8 cellular contexts compared by ENCODE assay signal in genomic region chr4:11095-11786, GRCh38. TPM values are rescaled to one million over a fixed set of nuclear protein-coding genes. Genes with fewer than 3 reads are reported as not detected.
DNase-seq lines count a peak whose midpoint lies in the region; ATAC-seq and TF ChIP-seq lines count a peak whose summit lies in the region.
"Not testable (repeated sequence)": the region's sequence is repeated elsewhere in the genome, so short reads cannot be mapped to it uniquely, and the experiment has no call there.

No MANE protein-coding gene starts in this region.

- H3K4me1 ChIP-seq in mucosa of descending colon (ENCODE audit: low read depth); spleen; upper lobe of right lung: not testable (repeated sequence)

- not testable (repeated sequence) for H3K4me1 Mint-ChIP-seq in activated naive CD8-positive, alpha-beta T cell treated with anti-CD3 and anti-CD28 coated beads, Interleukin-2, amount 50 U/mL, for 24 hours

- not testable (repeated sequence) for H3K4me3 Mint-ChIP-seq in activated naive CD8-positive, alpha-beta T cell treated with anti-CD3 and anti-CD28 coated beads, Interleukin-2, amount 50 U/mL, for 24 hours

- H3K9me3 Mint-ChIP-seq in activated naive CD8-positive, alpha-beta T cell treated with anti-CD3 and anti-CD28 coated beads, Interleukin-2, amount 50 U/mL, for 24 hours, result not testable (repeated sequence)

- not testable (repeated sequence) for H3K9me3 ChIP-seq in mucosa of descending colon, upper lobe of right lung
- H3K9me3 ChIP-seq in spleen, result peaks cover 0 to 12% (median 6%) of the 10 kb centered on the region in 8 donors

- H3K27me3 ChIP-seq in spleen (replicated peaks in 1 of 7); upper lobe of right lung: not testable (repeated sequence)

- not testable (repeated sequence) for H3K27ac ChIP-seq in spleen, upper lobe of right lung

- TF ChIP-seq CTCF in mucosa of descending colon (IDR thresholded peaks at IDR 0.05); spleen (IDR thresholded peaks at IDR 0.05 in 8 of 11, conservative IDR thresholded peaks at IDR 0.05 in 3 of 11); upper lobe of right lung (IDR thresholded peaks at IDR 0.05): not testable (repeated sequence)

- WGBS in spleen, 5 donors, result 75 to 86% (median 80%) methylated on average over 4 to 83 of the region's 121 CpGs

- intact Hi-C loops in Right ventricle myocardium superior (cut with DNase I); mucosa of descending colon (cut with DNase I, micrococcal nuclease); spleen (cut with DNase I; ENCODE audit: low total_unique reads); upper lobe of right lung (cut with DNase I): not testable (repeated sequence)

- not testable (repeated sequence) for DNase-seq in activated naive CD8-positive, alpha-beta T cell treated with anti-CD3 and anti-CD28 coated beads, Interleukin-2, amount 50 U/mL, for 24 hours; Right ventricle myocardium superior; mucosa of descending colon; upper lobe of right lung
- peak; percentile 23 for DNase-seq in spleen

- not testable (repeated sequence) for H3K27ac Mint-ChIP-seq in activated naive CD8-positive, alpha-beta T cell treated with anti-CD3 and anti-CD28 coated beads, Interleukin-2, amount 50 U/mL, for 24 hours

- not testable (repeated sequence) for H3K36me3 ChIP-seq in mucosa of descending colon (ENCODE audit: low read depth); spleen; upper lobe of right lung

- ATAC-seq in GM21825 (IDR thresholded peaks at IDR 0.05; ENCODE audit: unreplicated experiment), result peak; percentile 10
- peak; percentile 14 for ATAC-seq in HG03097 (IDR thresholded peaks at IDR 0.05; ENCODE audit: low FRiP score, unreplicated experiment)
- peak; percentile 57 for ATAC-seq in activated naive CD8-positive, alpha-beta T cell treated with anti-CD3 and anti-CD28 coated beads, Interleukin-2, amount 50 U/mL, for 24 hours
- peak; percentile 22 for ATAC-seq in Right ventricle myocardium superior (ENCODE audit: poor library complexity)
- peak; percentile 31 for ATAC-seq in mucosa of descending colon
- ATAC-seq in upper lobe of right lung, result peak; percentile 59

- not testable (repeated sequence) for H3K27me3 Mint-ChIP-seq in activated naive CD8-positive, alpha-beta T cell treated with anti-CD3 and anti-CD28 coated beads, Interleukin-2, amount 50 U/mL, for 24 hours

- not testable (repeated sequence) for TF ChIP-seq POLR2A in spleen (IDR thresholded peaks at IDR 0.05)

- peak overlapping the region; percentile 28; the same call in 1 of the 2 replicates for H3K4me3 ChIP-seq in GM08714 (ENCODE audit: low read length)
- not testable (repeated sequence) for H3K4me3 ChIP-seq in mucosa of descending colon, spleen, upper lobe of right lung

- H3K36me3 Mint-ChIP-seq in activated naive CD8-positive, alpha-beta T cell treated with anti-CD3 and anti-CD28 coated beads, Interleukin-2, amount 50 U/mL, for 24 hours (ENCODE audit: low read depth), result not testable (repeated sequence)

RNA-seq across cellular contexts. Expression of gene ZNF595, which starts 41.9 kb away (rescaled TPM):
- total RNA-seq in Right ventricle myocardium superior (6.8 TPM), mucosa of descending colon (10 to 100 TPM in 2 of 3 donors, 1 to 10 TPM in 1; 10.0 to 24.3 (median 17.5) TPM), spleen (10 to 100 TPM; 19.2 to 55.9 (median 35.0) TPM), upper lobe of right lung (16.1 TPM)
- polyA plus RNA-seq in spleen, result 1 to 10 TPM; 2.9 to 5.0 (median 3.0) TPM
